Comparison of ENCODE assay signal across 12 cellular contexts in the genomic region with DNA sequence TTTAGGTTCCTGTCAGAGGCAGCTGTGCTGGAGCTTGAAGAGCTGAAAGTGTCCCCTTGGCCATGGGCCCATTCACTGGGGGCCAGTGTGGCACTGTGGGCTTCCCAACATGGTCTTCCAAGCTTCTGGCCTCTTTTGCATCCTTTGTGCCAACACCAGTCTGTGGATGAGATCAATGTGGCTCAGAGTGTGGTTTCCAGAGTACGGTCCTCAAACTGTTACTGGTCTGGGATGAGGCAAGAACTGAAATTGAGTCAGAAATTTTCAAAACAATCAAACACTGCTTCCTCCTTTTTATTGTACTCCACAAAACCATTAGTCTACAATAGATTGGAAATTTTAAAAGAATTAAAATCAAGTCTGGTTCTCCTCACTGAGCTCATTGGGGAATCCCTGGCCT.
"Had no signal": no experiment of that assay in that cellular context is flagged by ENCODE, and none has a peak within 500 bp of the region (broad histone marks: within the 10 kb centered on the region; RNA-seq: fewer than 3 reads in every experiment).

No MANE protein-coding gene starts in this region.

- H3K27me3 Mint-ChIP-seq: activated CD4-positive, alpha-beta memory T cell treated with anti-CD3 and anti-CD28 coated beads, Interleukin-2, amount 10 ng/mL, durations not matched to agents 7 days and 5 days; activated naive CD8-positive, alpha-beta T cell; stimulated activated naive CD8-positive, alpha-beta T cell treated with anti-CD3 and anti-CD28 coated beads, Interleukin-15, Interleukin-2, amounts not matched to agents 100 ng/mL and 50 ng/mL, for 24 hours had no signal

- DNase-seq: activated CD4-positive, alpha-beta memory T cell treated with anti-CD3 and anti-CD28 coated beads, Interleukin-2, amount 10 ng/mL, durations not matched to agents 7 days and 5 days; activated gamma-delta T cell; activated T-cell treated with anti-CD3 and anti-CD28 coated beads, Interleukin-2, amount 50 U/mL, for 48 hours; esophagus squamous epithelium; left ventricle myocardium superior; mesenchymal stem cell; stimulated activated CD4-positive, alpha-beta T cell treated with anti-CD3 and anti-CD28 coated beads, Interleukin-4, amount 100 ng/mL, for 1 hour; stimulated activated CD8-positive, alpha-beta memory T cell treated with anti-CD3 and anti-CD28 coated beads, Interleukin-4, amount 100 ng/mL, for 48 hours; testis had no signal

- H3K27ac Mint-ChIP-seq: activated CD4-positive, alpha-beta memory T cell treated with anti-CD3 and anti-CD28 coated beads, Interleukin-2, amount 10 ng/mL, durations not matched to agents 7 days and 5 days; activated naive CD8-positive, alpha-beta T cell; nephron; stimulated activated naive CD8-positive, alpha-beta T cell treated with anti-CD3 and anti-CD28 coated beads, Interleukin-15, Interleukin-2, amounts not matched to agents 100 ng/mL and 50 ng/mL, for 24 hours had no signal

- H3K9me3 Mint-ChIP-seq: activated CD4-positive, alpha-beta memory T cell treated with anti-CD3 and anti-CD28 coated beads, Interleukin-2, amount 10 ng/mL, durations not matched to agents 7 days and 5 days; nephron; stimulated activated naive CD8-positive, alpha-beta T cell treated with anti-CD3 and anti-CD28 coated beads, Interleukin-15, Interleukin-2, amounts not matched to agents 100 ng/mL and 50 ng/mL, for 24 hours had no signal

- H3K4me3 Mint-ChIP-seq: activated CD4-positive, alpha-beta memory T cell treated with anti-CD3 and anti-CD28 coated beads, Interleukin-2, amount 10 ng/mL, durations not matched to agents 7 days and 5 days; activated naive CD8-positive, alpha-beta T cell; nephron; stimulated activated naive CD8-positive, alpha-beta T cell treated with anti-CD3 and anti-CD28 coated beads, Interleukin-15, Interleukin-2, amounts not matched to agents 100 ng/mL and 50 ng/mL, for 24 hours had no signal
